Comparison of ENCODE assay signal across 8 cellular contexts in the genomic region with DNA sequence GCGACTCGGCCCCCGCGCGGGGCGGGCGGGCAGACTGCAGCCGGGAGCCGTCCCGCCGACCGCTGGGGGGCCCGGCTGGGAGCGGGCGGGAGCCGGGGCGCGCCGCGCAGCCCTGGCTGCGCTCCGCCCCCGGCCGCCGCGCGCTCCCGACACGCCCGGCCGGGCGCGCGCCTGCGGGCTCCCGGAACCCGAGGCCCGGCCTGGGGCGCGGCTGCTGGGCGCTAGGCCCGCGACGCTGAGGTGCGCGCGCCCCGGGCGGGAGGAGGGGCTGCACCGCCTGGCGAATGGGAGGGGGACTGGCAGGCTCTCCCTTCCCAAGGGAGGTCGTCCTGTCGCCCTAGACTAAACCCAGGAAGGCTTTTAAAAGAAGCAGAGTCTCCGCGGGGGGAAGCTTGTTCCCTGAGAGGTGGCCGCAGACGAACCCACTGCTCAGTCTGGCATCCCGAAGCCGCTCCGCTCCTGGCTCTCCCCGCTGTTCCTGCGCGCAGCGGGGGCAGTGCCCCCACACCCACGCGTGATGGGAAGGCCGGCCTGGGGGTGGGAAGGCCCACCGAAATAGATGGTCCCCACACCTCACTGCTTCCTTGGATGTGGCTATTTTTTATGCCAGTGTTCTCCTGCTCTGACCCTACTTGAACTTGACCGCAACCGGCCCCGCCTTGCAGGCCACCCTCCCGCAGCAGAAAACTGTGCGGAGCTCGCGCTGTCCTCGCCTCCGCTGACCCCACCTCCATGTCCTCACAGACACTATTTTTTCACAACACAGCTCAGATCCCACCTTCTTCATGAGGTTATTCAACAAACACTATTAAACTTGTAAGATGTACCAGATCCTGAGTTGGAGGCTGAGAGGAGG. TPM values are rescaled to one million over a fixed set of nuclear protein-coding genes. Genes with fewer than 3 reads are reported as not detected.
DNase-seq lines count a peak whose midpoint lies in the region; TF ChIP-seq lines count a peak whose summit lies in the region.

A gene with protein sequence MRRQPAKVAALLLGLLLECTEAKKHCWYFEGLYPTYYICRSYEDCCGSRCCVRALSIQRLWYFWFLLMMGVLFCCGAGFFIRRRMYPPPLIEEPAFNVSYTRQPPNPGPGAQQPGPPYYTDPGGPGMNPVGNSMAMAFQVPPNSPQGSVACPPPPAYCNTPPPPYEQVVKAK (minus strand): TSS at position 125 of the 856 bp plus-strand sequence. CDS start 178 bp downstream, outside the sequence.

- H3K9me3 ChIP-seq in adrenal gland (replicated peaks in 1 of 3) (no peaks in the 10 kb centered on the region), cardiac muscle cell (ENCODE audit: low read depth) (no peaks in the 10 kb centered on the region), ovary (no peaks in the 10 kb centered on the region), uterus (no peaks in the 10 kb centered on the region)

- H3K4me1 ChIP-seq in adrenal gland (replicated peaks in 1 of 2) (peaks cover 6 to 47% of the 10 kb centered on the region in 2 donors), cardiac muscle cell (ENCODE audit: low read depth) (no peaks in the 10 kb centered on the region), ovary (ENCODE audit: insufficient read depth) (peaks cover 2% of the 10 kb centered on the region), uterus (peaks cover 0 to 6% of the 10 kb centered on the region in 2 donors)

- TF ChIP-seq EP300 in ovary (IDR thresholded peaks at IDR 0.05): no peak

- intact Hi-C loops in adrenal gland (cut with DNase I): no loop called here
- intact Hi-C loops in ovary (cut with DNase I): no loop called here
- intact Hi-C loops in uterus (cut with DNase I; ENCODE audit: low total_unique reads): no loop called here

- TF ChIP-seq CTCF in adrenal gland (IDR thresholded peaks at IDR 0.05): peak in 1 of 6 experiments; percentile 8
- no peak for TF ChIP-seq CTCF in cardiac muscle cell (IDR thresholded peaks at IDR 0.05; ENCODE audit: low read depth, low read length)
- TF ChIP-seq CTCF in ovary (IDR thresholded peaks at IDR 0.05): no peak
- peak in 2 of 4 experiments; percentile 26 to 33 for TF ChIP-seq CTCF in uterus (IDR thresholded peaks at IDR 0.05)

- peak; percentile 31 to 46 for TF ChIP-seq POLR2A in adrenal gland (IDR thresholded peaks at IDR 0.05)
- TF ChIP-seq POLR2A in ovary (IDR thresholded peaks at IDR 0.05): peak; percentile 1
- peak in 1 of 2 donors; percentile 35 for TF ChIP-seq POLR2A in uterus (IDR thresholded peaks at IDR 0.05)

- H3K27ac ChIP-seq in adrenal gland (peak within 1 kb of the TSS; percentile 30 to 95 (median 83)), cardiac muscle cell (no peak within 1 kb of the TSS), ovary (peak within 1 kb of the TSS; percentile 84 to 85), uterus (peak within 1 kb of the TSS; percentile 83 to 97)

- no peaks in the 10 kb centered on the region for H3K36me3 ChIP-seq in adrenal gland (replicated peaks in 1 of 2)
- no peaks in the 10 kb centered on the region for H3K36me3 ChIP-seq in cardiac muscle cell
- no peaks in the 10 kb centered on the region for H3K36me3 ChIP-seq in ovary
- H3K36me3 ChIP-seq in uterus: no peaks in the 10 kb centered on the region

- DNase-seq in GDM1 (lab: John Stamatoyannopoulos, UW) (peak; percentile 68), H4 (ENCODE audit: low spot score) (peak; percentile 51), LoVo (ENCODE audit: low spot score) (peak; percentile 70), SKM-1 treated with dmso at 0.1 percent for 144 hours (lab: John Stamatoyannopoulos, UW; ENCODE audit: unreplicated experiment) (peak; percentile 48), adrenal gland (peak; percentile 37 to 68 (median 49)), cardiac muscle cell (ENCODE audit: low read depth in 1 of 2, low spot score in 1 of 2) (peak; percentile 76 to 85), ovary (peak; percentile 61 to 82 (median 76)), uterus (peak; percentile 50 to 72)

- H3K27me3 ChIP-seq in adrenal gland: no peaks in the 10 kb centered on the region
- H3K27me3 ChIP-seq in cardiac muscle cell: peaks cover 19% of the 10 kb centered on the region
- no peaks in the 10 kb centered on the region for H3K27me3 ChIP-seq in ovary
- H3K27me3 ChIP-seq in uterus: no peaks in the 10 kb centered on the region

- WGBS in adrenal gland, 4 donors: 1 to 2% (median 1%) methylated on average over 35 to 66 of the region's 77 CpGs
- WGBS in ovary, 3 donors: 0 to 1% (median 1%) methylated on average over 31 to 71 of the region's 77 CpGs

- H3K4me3 ChIP-seq in adrenal gland: peak within 1 kb of the TSS; percentile 64 to 97 (median 74)
- H3K4me3 ChIP-seq in cardiac muscle cell: peak within 1 kb of the TSS; percentile 70
- H3K4me3 ChIP-seq in ovary: peak within 1 kb of the TSS; percentile 96
- H3K4me3 ChIP-seq in uterus: peak within 1 kb of the TSS; percentile 84 to 100

RNA-seq across cellular contexts. Expression of the gene that starts here (rescaled TPM):
- 148 and 152 TPM in 2 replicates for total RNA-seq in H4 (2014; rRNA removed; shearing (Covaris generic))
- 10 to 100 TPM; 30.3 to 60.7 (median 38.2) TPM for total RNA-seq in adrenal gland
- 10 to 100 TPM; 13.6 to 16.7 (median 14.2) TPM for polyA plus RNA-seq in adrenal gland
- 19.3 and 21.3 TPM in 2 replicates for total RNA-seq in cardiac muscle cell
- polyA plus RNA-seq in cardiac muscle cell: 5.0 and 9.6 TPM in 2 replicates
- total RNA-seq in ovary: 10 to 100 TPM; 28.0 to 52.1 (median 48.9) TPM
- 10 to 100 TPM; 33.9 to 44.0 TPM for polyA plus RNA-seq in ovary
- 10 to 100 TPM; 22.1 to 58.9 (median 39.8) TPM for total RNA-seq in uterus
